Comparison of ENCODE assay signal across 8 cellular contexts in genomic region chr17:77957869-77958715, GRCh38. TPM values are rescaled to one million over a fixed set of nuclear protein-coding genes. Genes with fewer than 3 reads are reported as not detected.
A peak's percentile ranks its signal among the peaks of the same experiment; 100 is the strongest.
DNase-seq lines count a peak whose midpoint lies in the region; ATAC-seq and TF ChIP-seq lines count a peak whose summit lies in the region.

TSS of gene TNRC6C (plus strand) at chr17:77958703. CDS start at chr17:78004207, 45,504 bp downstream.

- H3K9ac ChIP-seq in skeletal muscle tissue (ENCODE audit: low read depth in 1 of 3, low read length in 3 of 3): peak within 1 kb of the TSS; percentile 76 to 94 (median 77)

- intact Hi-C loops in breast epithelium (cut with DNase I; ENCODE audit: low total_unique reads): no loop called here

- TF ChIP-seq CTCF in WERI-Rb-1 (IDR thresholded peaks at IDR 0.05; ENCODE audit: low read depth, low read length) (peak; percentile 26; the same call in 1 of the 2 replicates), breast epithelium (IDR thresholded peaks at IDR 0.05) (peak in 2 of 3 donors; percentile 28 to 34)

- peak; percentile 86 for ATAC-seq in GM18867 (IDR thresholded peaks at IDR 0.05; ENCODE audit: unreplicated experiment)
- ATAC-seq in HG03103 (IDR thresholded peaks at IDR 0.05; ENCODE audit: low read depth, unreplicated experiment): peak; percentile 77

- H3K9me3 ChIP-seq in WERI-Rb-1 (ENCODE audit: severe bottlenecking) (no peaks in the 10 kb centered on the region), breast epithelium (no peaks in the 10 kb centered on the region), iPS-18c (ENCODE audit: control insufficient read depth, insufficient read depth, low read length) (no peaks in the 10 kb centered on the region), skeletal muscle tissue (ENCODE audit: control insufficient read depth in 3 of 3, low read length in 3 of 3) (no peaks in the 10 kb centered on the region)

- DNase-seq in NCI-H2196 (lab: John Stamatoyannopoulos, UW; ENCODE audit: unreplicated experiment) (peak; percentile 100), WERI-Rb-1 (peak; percentile 100), breast epithelium (ENCODE audit: low spot score in 2 of 2) (peak; percentile 100)

- H3K27me3 ChIP-seq in ACC112 (ENCODE audit: insufficient read depth, low read length) (peaks cover 53% of the 10 kb centered on the region), WERI-Rb-1 (ENCODE audit: insufficient read depth, low read depth, severe bottlenecking) (peaks cover 4% of the 10 kb centered on the region), breast epithelium (no peaks in the 10 kb centered on the region), skeletal muscle tissue (ENCODE audit: control insufficient read depth in 3 of 3, insufficient read depth in 3 of 3, low read length in 3 of 3) (peaks cover 0 to 3% (median 0%) of the 10 kb centered on the region in 3 donors)

- H2AFZ ChIP-seq in ACC112 (ENCODE audit: low read length, unreplicated experiment): peak within 1 kb of the TSS; percentile 61

- H3K79me2 ChIP-seq in ACC112 (ENCODE audit: control insufficient read depth, insufficient read depth, low read length, unreplicated experiment): peaks cover 15% of the 10 kb centered on the region

- H3K36me3 ChIP-seq in ACC112 (ENCODE audit: insufficient read depth, low read length) (no peaks in the 10 kb centered on the region), WERI-Rb-1 (no peaks in the 10 kb centered on the region; the same call in 1 of the 2 replicates), breast epithelium (no peaks in the 10 kb centered on the region), skeletal muscle tissue (ENCODE audit: control insufficient read depth in 3 of 3, insufficient read depth in 3 of 3, low read length in 3 of 3) (no peaks in the 10 kb centered on the region)

- no peaks in the 10 kb centered on the region for H3K4me1 ChIP-seq in ACC112 (ENCODE audit: control insufficient read depth, insufficient read depth, low read length, unreplicated experiment)
- peaks cover 0 to under 1% of the 10 kb centered on the region in 2 donors for H3K4me1 ChIP-seq in breast epithelium
- peaks cover 18 to 31% (median 26%) of the 10 kb centered on the region in 3 donors for H3K4me1 ChIP-seq in skeletal muscle tissue (ENCODE audit: control insufficient read depth in 3 of 3, insufficient read depth in 3 of 3, low read length in 3 of 3)

- H3K4me3 ChIP-seq in ACC112 (ENCODE audit: low read depth, low read length) (peak within 1 kb of the TSS; percentile 82), WERI-Rb-1 (ENCODE audit: low read depth, low read length) (peak within 1 kb of the TSS; percentile 63), breast epithelium (peak within 1 kb of the TSS; percentile 58 to 93 (median 74)), iPS-18c (ENCODE audit: insufficient read depth, low read depth, low read length) (peak within 1 kb of the TSS; percentile 80), skeletal muscle tissue (ENCODE audit: low read length in 3 of 3) (peak within 1 kb of the TSS; percentile 80 to 86 (median 81))

- TF ChIP-seq POLR2A in breast epithelium (IDR thresholded peaks at IDR 0.05): peak; percentile 100

- H3K27ac ChIP-seq in ACC112 (ENCODE audit: low read depth, low read length) (no peak within 1 kb of the TSS), WERI-Rb-1 (peak within 1 kb of the TSS; percentile 83), breast epithelium (peak within 1 kb of the TSS; percentile 76 to 98), skeletal muscle tissue (ENCODE audit: low read depth, low read length) (peak within 1 kb of the TSS; percentile 45)

RNA-seq across cellular contexts. Expression of gene TNRC6C, which starts in this region (rescaled TPM):
- total RNA-seq in breast epithelium: 10 to 100 TPM; 14.1 to 21.7 (median 21.6) TPM
- total RNA-seq in skeletal muscle tissue: 12.5 TPM
